ENCODE assay signal across 1 cellular context in the genomic region with DNA sequence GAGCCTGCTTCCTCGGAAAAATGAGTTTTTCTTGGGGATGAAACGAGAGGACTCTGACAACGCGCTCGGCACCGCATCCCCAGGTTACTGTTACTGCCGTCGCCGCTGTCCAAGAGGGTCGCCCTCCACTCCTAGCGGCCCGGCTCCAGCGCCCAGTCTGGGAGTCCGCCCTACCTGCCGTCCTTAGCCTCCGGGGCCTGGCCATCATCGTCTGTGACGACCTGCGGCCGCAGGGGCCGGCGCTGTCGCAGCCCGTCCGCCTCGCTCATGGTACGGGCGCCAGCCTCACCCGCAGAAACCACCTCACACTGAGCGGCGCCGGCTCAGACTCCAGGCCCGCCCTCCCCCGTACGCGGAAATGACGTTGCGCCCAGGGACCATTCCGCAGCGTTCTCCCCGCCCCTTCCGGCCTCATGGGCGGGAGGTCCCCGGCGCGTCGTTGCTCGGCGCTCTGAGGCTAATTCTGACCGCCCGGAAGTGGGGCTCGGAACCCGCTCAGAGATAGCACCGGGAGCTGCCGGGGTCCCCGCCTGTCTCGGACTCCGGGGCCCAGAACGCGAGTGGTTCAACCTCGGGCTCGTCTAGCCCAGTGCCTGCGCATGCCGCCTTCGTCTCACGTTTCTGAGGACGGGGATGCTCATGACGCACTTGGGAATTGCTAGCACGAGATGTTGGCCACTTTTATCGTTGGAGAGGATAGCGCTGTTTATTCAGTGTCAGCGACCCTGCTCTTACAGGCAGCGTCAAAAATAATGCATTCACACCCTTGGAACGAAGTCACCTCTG.
TF ChIP-seq lines count a peak whose summit lies in the region.

Gene APMAP, minus strand, starts transcription at position 332 of the 786 bp plus-strand sequence. Its CDS starts 63 bp downstream, at position 269.

TF ChIP-seq in HepG2, 621 proteins besides CTCF, POLR2A, EP300 and RAD21 (continued from another document and continues in another):
- TF ChIP-seq, protein P1, sequence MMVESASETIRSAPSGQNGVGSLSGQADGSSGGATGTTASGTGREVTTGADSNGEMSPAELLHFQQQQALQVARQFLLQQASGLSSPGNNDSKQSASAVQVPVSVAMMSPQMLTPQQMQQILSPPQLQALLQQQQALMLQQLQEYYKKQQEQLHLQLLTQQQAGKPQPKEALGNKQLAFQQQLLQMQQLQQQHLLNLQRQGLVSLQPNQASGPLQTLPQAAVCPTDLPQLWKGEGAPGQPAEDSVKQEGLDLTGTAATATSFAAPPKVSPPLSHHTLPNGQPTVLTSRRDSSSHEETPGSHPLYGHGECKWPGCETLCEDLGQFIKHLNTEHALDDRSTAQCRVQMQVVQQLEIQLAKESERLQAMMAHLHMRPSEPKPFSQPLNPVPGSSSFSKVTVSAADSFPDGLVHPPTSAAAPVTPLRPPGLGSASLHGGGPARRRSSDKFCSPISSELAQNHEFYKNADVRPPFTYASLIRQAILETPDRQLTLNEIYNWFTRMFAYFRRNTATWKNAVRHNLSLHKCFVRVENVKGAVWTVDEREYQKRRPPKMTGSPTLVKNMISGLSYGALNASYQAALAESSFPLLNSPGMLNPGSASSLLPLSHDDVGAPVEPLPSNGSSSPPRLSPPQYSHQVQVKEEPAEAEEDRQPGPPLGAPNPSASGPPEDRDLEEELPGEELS (CRISPR knock-in tag; IDR thresholded peaks at IDR 0.05), result peak; percentile 66
- TF ChIP-seq SIN3A (IDR thresholded peaks at IDR 0.05; ENCODE audit: borderline replicate concordance, low read depth, low read length), result peak; percentile 83
- TF ChIP-seq HOXA5 (CRISPR knock-in tag; IDR thresholded peaks at IDR 0.05), result peak; percentile 96
- TF ChIP-seq, protein P2, sequence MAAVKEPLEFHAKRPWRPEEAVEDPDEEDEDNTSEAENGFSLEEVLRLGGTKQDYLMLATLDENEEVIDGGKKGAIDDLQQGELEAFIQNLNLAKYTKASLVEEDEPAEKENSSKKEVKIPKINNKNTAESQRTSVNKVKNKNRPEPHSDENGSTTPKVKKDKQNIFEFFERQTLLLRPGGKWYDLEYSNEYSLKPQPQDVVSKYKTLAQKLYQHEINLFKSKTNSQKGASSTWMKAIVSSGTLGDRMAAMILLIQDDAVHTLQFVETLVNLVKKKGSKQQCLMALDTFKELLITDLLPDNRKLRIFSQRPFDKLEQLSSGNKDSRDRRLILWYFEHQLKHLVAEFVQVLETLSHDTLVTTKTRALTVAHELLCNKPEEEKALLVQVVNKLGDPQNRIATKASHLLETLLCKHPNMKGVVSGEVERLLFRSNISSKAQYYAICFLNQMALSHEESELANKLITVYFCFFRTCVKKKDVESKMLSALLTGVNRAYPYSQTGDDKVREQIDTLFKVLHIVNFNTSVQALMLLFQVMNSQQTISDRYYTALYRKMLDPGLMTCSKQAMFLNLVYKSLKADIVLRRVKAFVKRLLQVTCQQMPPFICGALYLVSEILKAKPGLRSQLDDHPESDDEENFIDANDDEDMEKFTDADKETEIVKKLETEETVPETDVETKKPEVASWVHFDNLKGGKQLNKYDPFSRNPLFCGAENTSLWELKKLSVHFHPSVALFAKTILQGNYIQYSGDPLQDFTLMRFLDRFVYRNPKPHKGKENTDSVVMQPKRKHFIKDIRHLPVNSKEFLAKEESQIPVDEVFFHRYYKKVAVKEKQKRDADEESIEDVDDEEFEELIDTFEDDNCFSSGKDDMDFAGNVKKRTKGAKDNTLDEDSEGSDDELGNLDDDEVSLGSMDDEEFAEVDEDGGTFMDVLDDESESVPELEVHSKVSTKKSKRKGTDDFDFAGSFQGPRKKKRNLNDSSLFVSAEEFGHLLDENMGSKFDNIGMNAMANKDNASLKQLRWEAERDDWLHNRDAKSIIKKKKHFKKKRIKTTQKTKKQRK (IDR thresholded peaks at IDR 0.05; ENCODE audit: low read length), result no peak
- TF ChIP-seq, protein P3, sequence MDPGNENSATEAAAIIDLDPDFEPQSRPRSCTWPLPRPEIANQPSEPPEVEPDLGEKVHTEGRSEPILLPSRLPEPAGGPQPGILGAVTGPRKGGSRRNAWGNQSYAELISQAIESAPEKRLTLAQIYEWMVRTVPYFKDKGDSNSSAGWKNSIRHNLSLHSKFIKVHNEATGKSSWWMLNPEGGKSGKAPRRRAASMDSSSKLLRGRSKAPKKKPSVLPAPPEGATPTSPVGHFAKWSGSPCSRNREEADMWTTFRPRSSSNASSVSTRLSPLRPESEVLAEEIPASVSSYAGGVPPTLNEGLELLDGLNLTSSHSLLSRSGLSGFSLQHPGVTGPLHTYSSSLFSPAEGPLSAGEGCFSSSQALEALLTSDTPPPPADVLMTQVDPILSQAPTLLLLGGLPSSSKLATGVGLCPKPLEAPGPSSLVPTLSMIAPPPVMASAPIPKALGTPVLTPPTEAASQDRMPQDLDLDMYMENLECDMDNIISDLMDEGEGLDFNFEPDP (CRISPR knock-in tag; conservative IDR thresholded peaks at IDR 0.05), result no peak
- TF ChIP-seq POLR2AphosphoS5 (IDR thresholded peaks at IDR 0.05; ENCODE audit: low read depth, low read length), result peak; percentile 95
- TF ChIP-seq ZBTB7A (CRISPR knock-in tag; IDR thresholded peaks at IDR 0.05), result no peak; the same call in 1 of the 2 replicates
- peak; percentile 69 for TF ChIP-seq PTBP1 (IDR thresholded peaks at IDR 0.05; ENCODE audit: low read depth, low read length, poor library complexity, severe bottlenecking)
- 0 out of 2 replicates have a peak, but pooled peaks have one; percentile 70 for TF ChIP-seq ZBTB37 (CRISPR knock-in tag; IDR thresholded peaks at IDR 0.05)
- no peak for TF ChIP-seq MBNL3 (CRISPR knock-in tag; conservative IDR thresholded peaks at IDR 0.05)
- peak; percentile 86 for TF ChIP-seq DBP (CRISPR knock-in tag; IDR thresholded peaks at IDR 0.05; ENCODE audit: not compliant biosample characterization)
- peak; percentile 79; the same call in 1 of the 2 replicates for TF ChIP-seq ZSCAN5A (CRISPR knock-in tag; IDR thresholded peaks at IDR 0.05; ENCODE audit: borderline replicate concordance)
- peak; percentile 98 for TF ChIP-seq SAP130 (CRISPR knock-in tag; IDR thresholded peaks at IDR 0.05; ENCODE audit: low read depth)
- TF ChIP-seq TFDP2 (CRISPR knock-in tag; IDR thresholded peaks at IDR 0.05), result peak; percentile 98
- no peak for TF ChIP-seq FOXK2 (IDR thresholded peaks at IDR 0.05)
- TF ChIP-seq ZBTB42 (CRISPR knock-in tag; IDR thresholded peaks at IDR 0.05), result peak; percentile 95; the same call in 1 of the 2 replicates
- TF ChIP-seq ZMYM3 (CRISPR knock-in tag; IDR thresholded peaks at IDR 0.05), result no peak
- no peak for TF ChIP-seq CHD4 (IDR thresholded peaks at IDR 0.05; ENCODE audit: borderline replicate concordance, low read length)
- no peak for TF ChIP-seq FLYWCH1 (CRISPR knock-in tag; IDR thresholded peaks at IDR 0.05)
- peak; percentile 94 for TF ChIP-seq ZNF891 (CRISPR knock-in tag; IDR thresholded peaks at IDR 0.05)
- TF ChIP-seq KIAA2018 (CRISPR knock-in tag; IDR thresholded peaks at IDR 0.05; ENCODE audit: borderline replicate concordance), result 0 out of 2 replicates have a peak, but pooled peaks have one; percentile 57
- TF ChIP-seq ZC3H13 (CRISPR knock-in tag; IDR thresholded peaks at IDR 0.05), result peak; percentile 83
- TF ChIP-seq ZNF703 (CRISPR knock-in tag; IDR thresholded peaks at IDR 0.05; ENCODE audit: borderline replicate concordance), result peak; percentile 99
- peak; percentile 96 for TF ChIP-seq NKX3-1 (CRISPR knock-in tag; IDR thresholded peaks at IDR 0.05)
- TF ChIP-seq ZNF740 (CRISPR knock-in tag; IDR thresholded peaks at IDR 0.05), result peak; percentile 47; the same call in 1 of the 2 replicates
- TF ChIP-seq SNAPC2 (CRISPR knock-in tag; IDR thresholded peaks at IDR 0.05), result peak; percentile 87
- TF ChIP-seq TAF15 (IDR thresholded peaks at IDR 0.05; ENCODE audit: low read depth, low read length, poor library complexity, severe bottlenecking), result peak; percentile 83
